Comparison of ENCODE assay signal across 8 cellular contexts in the genomic region with DNA sequence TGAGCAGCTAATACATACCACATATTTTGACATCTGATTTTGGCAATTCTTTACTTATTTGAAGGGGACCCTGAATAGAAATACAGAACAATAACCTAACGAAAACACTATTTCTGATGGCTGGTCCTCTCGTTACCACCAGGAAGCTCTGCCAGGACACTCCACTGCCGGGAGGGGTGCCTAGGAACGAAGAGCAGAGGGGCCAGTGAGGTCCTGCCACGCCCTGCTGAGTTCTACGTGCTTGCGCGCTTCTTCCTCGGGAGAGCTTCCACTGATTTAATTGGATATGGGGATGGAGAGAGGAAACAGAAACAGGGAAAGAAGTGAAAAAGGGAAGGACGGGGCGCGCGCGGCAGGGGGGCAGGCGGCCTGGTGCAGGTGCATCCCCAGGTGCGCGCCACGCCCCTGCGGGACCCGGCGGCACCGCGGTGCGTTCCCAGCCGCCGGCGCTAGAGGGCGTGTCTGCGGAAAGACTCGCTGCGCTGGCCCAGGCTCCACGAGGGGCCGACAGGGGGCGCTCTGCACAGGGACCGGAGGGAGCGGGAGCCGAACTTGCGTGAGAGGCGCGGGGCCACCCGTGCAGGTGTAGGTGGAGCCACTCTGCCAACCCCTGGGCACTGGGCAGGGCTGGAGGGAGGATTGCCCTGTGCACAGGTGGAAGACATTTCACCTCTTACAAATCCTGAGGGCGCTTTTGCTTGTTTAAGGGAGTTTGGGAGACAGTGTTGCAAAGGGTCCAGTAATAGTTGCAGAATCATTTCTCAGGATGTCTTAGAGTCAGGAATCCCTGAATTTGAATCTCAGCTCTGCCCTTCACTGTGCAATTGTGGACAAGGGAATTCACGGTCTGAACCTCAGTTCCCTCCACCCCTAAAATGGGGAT.
DNase-seq lines count a peak whose midpoint lies in the region; ATAC-seq, FAIRE-seq and TF ChIP-seq lines count a peak whose summit lies in the region.

No MANE protein-coding gene starts in this region.

- no peak overlapping the region for H3K4me3 ChIP-seq in A673 (ENCODE audit: low read depth, low read length, poor library complexity, severe bottlenecking)
- no peak overlapping the region for H3K4me3 ChIP-seq in small intestine (ENCODE audit: low read depth in 1 of 2, low read length in 2 of 2)

- H3K36me3 ChIP-seq in A673 (ENCODE audit: insufficient read depth, low read length, poor library complexity, severe bottlenecking) (no peaks in the 10 kb centered on the region), small intestine (ENCODE audit: control insufficient read depth in 2 of 2, insufficient read depth in 2 of 2, low read length in 2 of 2) (no peaks in the 10 kb centered on the region)

- ATAC-seq in GM19438 (IDR thresholded peaks at IDR 0.05; ENCODE audit: low read depth, unreplicated experiment): peak; percentile 56

- 11 to 16% (median 15%) methylated on average over 37 to 43 of the region's 43 CpGs for WGBS in small intestine, 3 donors

- H3K9me3 ChIP-seq in A673 (ENCODE audit: low read depth, low read length, poor library complexity, severe bottlenecking) (no peaks in the 10 kb centered on the region), small intestine (ENCODE audit: control insufficient read depth, low read depth) (no peaks in the 10 kb centered on the region)

- peaks cover 44% of the 10 kb centered on the region for H3K4me1 ChIP-seq in A673 (ENCODE audit: insufficient read depth, low read length, poor library complexity, severe bottlenecking)
- no peaks in the 10 kb centered on the region for H3K4me1 ChIP-seq in small intestine (ENCODE audit: control insufficient read depth in 2 of 2, insufficient read depth in 1 of 2, low read depth in 1 of 2, low read length in 1 of 2)

- BruUV-seq in A673 (replicated peaks; lab: Mats Ljungman, UMichigan): no TSS peak

- TF ChIP-seq CTCF in A673 (conservative IDR thresholded peaks at IDR 0.05; ENCODE audit: low read depth, low read length) (peak; percentile 32), LNCAP (IDR thresholded peaks at IDR 0.05) (peak; percentile 96)

- H3K27ac ChIP-seq in A673 (ENCODE audit: low read depth, low read length, poor library complexity, severe bottlenecking) (peak overlapping the region; percentile 10), small intestine (ENCODE audit: low read depth in 1 of 2, low read length in 1 of 2) (no peak overlapping the region)

- CTCF ChIA-PET in A673 (lab: Charles Lee): no interaction called here

- no peaks in the 10 kb centered on the region for H3K27me3 ChIP-seq in A673 (replicated peaks; ENCODE audit: insufficient read depth, low read depth, low read length, poor library complexity)
- no peaks in the 10 kb centered on the region for H3K27me3 ChIP-seq in small intestine (ENCODE audit: control insufficient read depth in 2 of 2, insufficient read depth in 2 of 2, low read length in 2 of 2)

- DNase-seq in A673 (ENCODE audit: low spot score) (no peak), globus pallidus (ENCODE audit: low spot score) (peak; percentile 7), small intestine (peak; percentile 43), NCI-H345 treated with DMSO at 0.1 percent for 48 hours (lab: John Stamatoyannopoulos, UW; ENCODE audit: unreplicated experiment) (no peak), DMS79 treated with DMSO at 0.1 percent for 48 hours (lab: John Stamatoyannopoulos, UW) (no peak)
- peak; percentile 84 to 85 for DNase-seq in activated T-cell treated with anti-CD3 and anti-CD28 coated beads, Interleukin-2, amount 50 U/mL, for 48 hours

- POLR2A ChIA-PET in A673 (lab: Charles Lee; ENCODE audit: low non-redundant PET): no interaction called here

- FAIRE-seq in small intestine (lab: Jason Lieb, UNC): no peak

- intact Hi-C loops in A673 (cut with micrococcal nuclease; ENCODE audit: unreplicated experiment): loop anchor here (5.0 to 10.0 kb wide), 3 partner anchors 376 to 1748 kb away; no protein-coding TSS in a partner anchor

Comparison
In these comparisons a context has a peak if more than half of its experiments do, and no peak if none do; other contexts are left out.
1. DNase-seq: peak in activated T-cell treated with anti-CD3 and anti-CD28 coated beads, Interleukin-2, amount 50 U/mL, for 48 hours (2 of 2), globus pallidus (single experiment) and small intestine (single experiment); none in A673 (single experiment), NCI-H345 treated with DMSO at 0.1 percent for 48 hours (single experiment) and DMS79 treated with DMSO at 0.1 percent for 48 hours (single experiment).